ENCODE assay signal across 12 cellular contexts in genomic region chr22:50098052-50098451, GRCh38. TPM values are rescaled to one million over a fixed set of nuclear protein-coding genes. Genes with fewer than 3 reads are reported as not detected.
"Had no signal": no experiment of that assay in that cellular context is flagged by ENCODE, and none has a peak within 500 bp of the region (broad histone marks: within the 10 kb centered on the region; RNA-seq: fewer than 3 reads in every experiment).

No MANE protein-coding gene starts in this region.

- H3K4me1 ChIP-seq: HAP-1 had no signal

- H3K36me3 ChIP-seq: HAP-1 had no signal

- H3K27ac ChIP-seq: GM23248, HL-60 had no signal

- H3K9me3 ChIP-seq: HAP-1 had no signal

- H2AFZ ChIP-seq: GM23248 had no signal

- DNase-seq: GM23248, GOT3, H7, HFFc6, KG1 had no signal

- H3K4me3 ChIP-seq: GM23248, HAP-1 had no signal

- ATAC-seq: HCT116, HepG2 had no signal

- H3K9ac ChIP-seq: GM23248 had no signal

- FAIRE-seq: HepG2 had no signal

RNA-seq across cellular contexts. Expression of gene MOV10L1, which starts 8.2 kb away (rescaled TPM):
- total RNA-seq: GM23248, H7, HT1080 had no signal
- polyA plus RNA-seq: GM23248, IgD-negative memory B cell had no signal

RNA-seq across cellular contexts. Expression of gene MLC1, which starts 12.8 kb away (rescaled TPM):
- total RNA-seq: GM23248, HepG2, HFFc6 had no signal
- polyA plus RNA-seq: GM23248, HepG2 had no signal

RNA-seq across cellular contexts. Expression of gene TTLL8, which starts 40.0 kb away (rescaled TPM):
- total RNA-seq: GM23248, H4, H7, HepG2, HFFc6, HT1080 had no signal
- polyA plus RNA-seq: GM23248, HepG2, IgD-negative memory B cell had no signal
